1 cellular context compared by ENCODE assay signal in the genomic region with DNA sequence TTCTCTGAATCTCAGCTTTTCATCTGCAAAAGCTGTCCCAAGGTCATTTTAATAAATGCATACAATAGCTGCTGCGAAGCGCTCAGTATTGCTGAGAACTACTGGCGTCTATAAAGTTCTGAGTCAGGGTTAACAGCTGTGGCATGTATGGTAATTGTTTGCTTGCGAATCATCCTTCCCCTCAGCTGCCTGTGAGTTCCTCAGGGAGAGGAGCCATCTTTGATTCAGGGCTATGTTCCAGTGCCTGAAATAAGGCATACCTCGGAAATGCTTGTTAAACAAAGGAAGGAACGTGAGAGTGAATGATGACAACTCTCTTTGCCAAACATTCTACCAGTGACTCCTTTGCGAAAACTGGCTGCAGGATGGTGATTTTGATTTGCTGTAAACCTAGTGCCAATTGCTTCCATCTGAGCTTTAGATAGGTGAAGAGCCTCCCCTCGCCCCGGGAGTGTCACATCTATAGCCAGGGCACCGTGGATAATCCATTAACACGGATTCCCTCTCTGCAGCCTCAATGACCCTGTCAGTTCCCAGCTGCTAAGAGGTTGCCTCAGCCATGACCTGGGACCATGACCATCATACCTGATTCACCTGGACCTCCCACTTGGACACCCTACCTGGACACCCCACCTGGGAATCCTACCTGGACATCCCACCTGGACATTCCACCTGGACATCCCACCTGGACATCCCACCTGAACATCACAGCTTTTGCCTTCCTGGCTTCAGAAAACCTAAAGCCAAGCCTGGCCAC.
TF ChIP-seq lines count a peak whose summit lies in the region.

No MANE protein-coding gene starts in this region.

TF ChIP-seq in HepG2, 621 proteins besides CTCF, POLR2A, EP300 and RAD21:
- no peak for TF ChIP-seq CCAR2 (optimal IDR thresholded peaks at IDR 0.05; ENCODE audit: low read depth, low read length)
- no peak for TF ChIP-seq SNAI1 (CRISPR knock-in tag; IDR thresholded peaks at IDR 0.05; ENCODE audit: borderline replicate concordance)
- TF ChIP-seq RNF2 (conservative IDR thresholded peaks at IDR 0.05; ENCODE audit: low read depth) = no peak
- TF ChIP-seq, protein P1, sequence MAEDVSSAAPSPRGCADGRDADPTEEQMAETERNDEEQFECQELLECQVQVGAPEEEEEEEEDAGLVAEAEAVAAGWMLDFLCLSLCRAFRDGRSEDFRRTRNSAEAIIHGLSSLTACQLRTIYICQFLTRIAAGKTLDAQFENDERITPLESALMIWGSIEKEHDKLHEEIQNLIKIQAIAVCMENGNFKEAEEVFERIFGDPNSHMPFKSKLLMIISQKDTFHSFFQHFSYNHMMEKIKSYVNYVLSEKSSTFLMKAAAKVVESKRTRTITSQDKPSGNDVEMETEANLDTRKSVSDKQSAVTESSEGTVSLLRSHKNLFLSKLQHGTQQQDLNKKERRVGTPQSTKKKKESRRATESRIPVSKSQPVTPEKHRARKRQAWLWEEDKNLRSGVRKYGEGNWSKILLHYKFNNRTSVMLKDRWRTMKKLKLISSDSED (CRISPR knock-in tag; IDR thresholded peaks at IDR 0.05) = no peak
- TF ChIP-seq, protein P2, sequence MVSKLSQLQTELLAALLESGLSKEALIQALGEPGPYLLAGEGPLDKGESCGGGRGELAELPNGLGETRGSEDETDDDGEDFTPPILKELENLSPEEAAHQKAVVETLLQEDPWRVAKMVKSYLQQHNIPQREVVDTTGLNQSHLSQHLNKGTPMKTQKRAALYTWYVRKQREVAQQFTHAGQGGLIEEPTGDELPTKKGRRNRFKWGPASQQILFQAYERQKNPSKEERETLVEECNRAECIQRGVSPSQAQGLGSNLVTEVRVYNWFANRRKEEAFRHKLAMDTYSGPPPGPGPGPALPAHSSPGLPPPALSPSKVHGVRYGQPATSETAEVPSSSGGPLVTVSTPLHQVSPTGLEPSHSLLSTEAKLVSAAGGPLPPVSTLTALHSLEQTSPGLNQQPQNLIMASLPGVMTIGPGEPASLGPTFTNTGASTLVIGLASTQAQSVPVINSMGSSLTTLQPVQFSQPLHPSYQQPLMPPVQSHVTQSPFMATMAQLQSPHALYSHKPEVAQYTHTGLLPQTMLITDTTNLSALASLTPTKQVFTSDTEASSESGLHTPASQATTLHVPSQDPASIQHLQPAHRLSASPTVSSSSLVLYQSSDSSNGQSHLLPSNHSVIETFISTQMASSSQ (IDR thresholded peaks at IDR 0.05; ENCODE audit: low read depth) = no peak
- TF ChIP-seq, protein P2 (CRISPR knock-in tag; IDR thresholded peaks at IDR 0.05; ENCODE audit: borderline replicate concordance) = no peak
- TF ChIP-seq, protein P3, sequence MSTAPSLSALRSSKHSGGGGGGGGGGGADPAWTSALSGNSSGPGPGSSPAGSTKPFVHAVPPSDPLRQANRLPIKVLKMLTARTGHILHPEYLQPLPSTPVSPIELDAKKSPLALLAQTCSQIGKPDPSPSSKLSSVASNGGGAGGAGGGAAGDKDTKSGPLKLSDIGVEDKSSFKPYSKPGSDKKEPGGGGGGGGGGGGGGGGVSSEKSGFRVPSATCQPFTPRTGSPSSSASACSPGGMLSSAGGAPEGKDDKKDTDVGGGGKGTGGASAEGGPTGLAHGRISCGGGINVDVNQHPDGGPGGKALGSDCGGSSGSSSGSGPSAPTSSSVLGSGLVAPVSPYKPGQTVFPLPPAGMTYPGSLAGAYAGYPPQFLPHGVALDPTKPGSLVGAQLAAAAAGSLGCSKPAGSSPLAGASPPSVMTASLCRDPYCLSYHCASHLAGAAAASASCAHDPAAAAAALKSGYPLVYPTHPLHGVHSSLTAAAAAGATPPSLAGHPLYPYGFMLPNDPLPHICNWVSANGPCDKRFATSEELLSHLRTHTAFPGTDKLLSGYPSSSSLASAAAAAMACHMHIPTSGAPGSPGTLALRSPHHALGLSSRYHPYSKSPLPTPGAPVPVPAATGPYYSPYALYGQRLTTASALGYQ (CRISPR knock-in tag; IDR thresholded peaks at IDR 0.05) = no peak
- no peak for TF ChIP-seq ATAD3A (CRISPR knock-in tag; IDR thresholded peaks at IDR 0.05)
- no peak for TF ChIP-seq SIX1 (CRISPR knock-in tag; IDR thresholded peaks at IDR 0.05; ENCODE audit: borderline replicate concordance)
- TF ChIP-seq, protein P4, sequence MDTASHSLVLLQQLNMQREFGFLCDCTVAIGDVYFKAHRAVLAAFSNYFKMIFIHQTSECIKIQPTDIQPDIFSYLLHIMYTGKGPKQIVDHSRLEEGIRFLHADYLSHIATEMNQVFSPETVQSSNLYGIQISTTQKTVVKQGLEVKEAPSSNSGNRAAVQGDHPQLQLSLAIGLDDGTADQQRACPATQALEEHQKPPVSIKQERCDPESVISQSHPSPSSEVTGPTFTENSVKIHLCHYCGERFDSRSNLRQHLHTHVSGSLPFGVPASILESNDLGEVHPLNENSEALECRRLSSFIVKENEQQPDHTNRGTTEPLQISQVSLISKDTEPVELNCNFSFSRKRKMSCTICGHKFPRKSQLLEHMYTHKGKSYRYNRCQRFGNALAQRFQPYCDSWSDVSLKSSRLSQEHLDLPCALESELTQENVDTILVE (CRISPR knock-in tag; IDR thresholded peaks at IDR 0.05) = no peak
- TF ChIP-seq ZNF772 (CRISPR knock-in tag; IDR thresholded peaks at IDR 0.05) = no peak
- TF ChIP-seq ZNF749 (CRISPR knock-in tag; IDR thresholded peaks at IDR 0.05; ENCODE audit: borderline replicate concordance) = no peak
- no peak for TF ChIP-seq ZNF691 (CRISPR knock-in tag; IDR thresholded peaks at IDR 0.05; ENCODE audit: borderline replicate concordance, low read depth)
- TF ChIP-seq ZBTB44 (CRISPR knock-in tag; IDR thresholded peaks at IDR 0.05) = no peak
- no peak for TF ChIP-seq TIGD3 (CRISPR knock-in tag; IDR thresholded peaks at IDR 0.05; ENCODE audit: borderline replicate concordance)
- no peak for TF ChIP-seq NCOA2 (CRISPR knock-in tag; IDR thresholded peaks at IDR 0.05)
- no peak for TF ChIP-seq FOSL2 (CRISPR knock-in tag; IDR thresholded peaks at IDR 0.05)
